Comparison of ENCODE assay signal across 10 cellular contexts in the genomic region with DNA sequence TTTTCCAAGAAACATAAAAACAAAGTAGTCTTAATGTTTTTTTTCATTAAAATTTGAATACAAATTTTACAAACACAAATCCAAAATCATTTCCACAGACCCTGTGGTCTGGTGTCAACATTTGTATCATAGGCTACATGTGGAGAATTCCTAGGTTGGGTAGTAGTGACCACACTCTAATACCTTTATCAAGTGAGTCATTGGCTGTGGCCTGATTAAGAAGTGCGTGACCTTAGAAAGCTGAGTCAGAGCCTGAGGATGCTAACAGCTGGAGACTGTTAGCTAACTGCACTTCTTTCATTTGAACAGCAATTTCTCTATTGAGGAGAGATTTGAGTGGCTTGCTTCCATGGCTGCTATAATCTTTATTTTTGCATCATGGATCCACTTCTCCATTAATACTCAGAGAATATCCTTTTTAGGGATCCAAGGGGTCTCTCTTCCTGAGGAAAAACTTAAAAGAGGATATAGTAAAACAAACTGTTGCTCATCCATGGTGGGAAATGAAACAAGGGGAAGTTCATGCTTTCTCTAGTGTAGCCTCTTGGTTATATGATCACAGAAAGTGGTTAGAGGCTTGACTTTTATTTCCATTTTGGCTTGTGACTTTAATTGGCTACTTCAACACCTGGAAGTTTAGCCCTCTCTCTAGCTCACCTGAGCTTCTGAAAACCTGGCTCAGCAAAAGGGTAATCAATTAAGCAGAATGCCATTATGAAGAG.
A peak's percentile ranks its signal among the peaks of the same experiment; 100 is the strongest.
DNase-seq lines count a peak whose midpoint lies in the region; ATAC-seq and TF ChIP-seq lines count a peak whose summit lies in the region.
"Had no signal": no experiment of that assay in that cellular context is flagged by ENCODE, and none has a peak within 500 bp of the region (broad histone marks: within the 10 kb centered on the region; RNA-seq: fewer than 3 reads in every experiment).

No MANE protein-coding gene starts in this region.

- no peaks in the 10 kb centered on the region for H3K36me3 Mint-ChIP-seq in endodermal cell (ENCODE audit: low read depth)
- H3K36me3 Mint-ChIP-seq: activated naive CD8-positive, alpha-beta T cell had no signal

- RAD21 ChIA-PET in HCT116 (lab: Charles Lee; ENCODE audit: low non-redundant PET in 1 of 2, low total read pairs in 2 of 2, uncharacterized antibody in 2 of 2, unreplicated experiment in 2 of 2), result no interaction called here

- H3K27me3 ChIP-seq in HCT116 (ENCODE audit: insufficient read depth, low read length) (no peaks in the 10 kb centered on the region), PC-9 (ENCODE audit: insufficient read depth, low read depth) (no peaks in the 10 kb centered on the region), endodermal cell (ENCODE audit: control insufficient read depth, insufficient read depth, low read length, poor library complexity, severe bottlenecking) (no peaks in the 10 kb centered on the region), trophoblast cell (ENCODE audit: insufficient read depth, low read length) (no peaks in the 10 kb centered on the region), prostate gland (replicated peaks; ENCODE audit: insufficient read depth) (no peaks in the 10 kb centered on the region)
- H3K27me3 ChIP-seq: testis had no signal

- H3K9ac ChIP-seq in HCT116 (ENCODE audit: low read length) (no peak overlapping the region), endodermal cell (ENCODE audit: extremely low read depth, low read length, poor library complexity, severe bottlenecking) (no peak overlapping the region), trophoblast cell (ENCODE audit: low read length) (no peak overlapping the region)

- no peak overlapping the region for H4K91ac ChIP-seq in trophoblast cell (ENCODE audit: low read depth, low read length)

- peak overlapping the region; percentile 22 for H3K27ac Mint-ChIP-seq in endodermal cell
- H3K27ac Mint-ChIP-seq: activated naive CD8-positive, alpha-beta T cell; T-helper 17 cell had no signal

- no peak overlapping the region for H4K12ac ChIP-seq in trophoblast cell (ENCODE audit: low read depth, low read length)

- no peaks in the 10 kb centered on the region for H4K20me1 ChIP-seq in HCT116 (ENCODE audit: insufficient read depth)
- H4K20me1 ChIP-seq in PC-9 (ENCODE audit: insufficient read depth), result no peaks in the 10 kb centered on the region

- H3K9me3 ChIP-seq in HCT116 (ENCODE audit: control insufficient read depth in 1 of 2, insufficient read depth in 1 of 2, low read depth in 1 of 2, low read length in 2 of 2) (no peaks in the 10 kb centered on the region), PC-9 (ENCODE audit: insufficient read depth, low read depth) (no peaks in the 10 kb centered on the region), endodermal cell (ENCODE audit: control insufficient read depth, low read length) (no peaks in the 10 kb centered on the region), trophoblast cell (ENCODE audit: insufficient read depth, low read depth, low read length) (no peaks in the 10 kb centered on the region), prostate gland (no peaks in the 10 kb centered on the region)
- H3K9me3 ChIP-seq: testis had no signal

- BruUV-seq in HCT116 (replicated peaks; lab: Mats Ljungman, UMichigan), result no TSS peak
- no TSS peak for BruUV-seq in PC-9 (replicated peaks; lab: Mats Ljungman, UMichigan)

- no peak overlapping the region for H2AK5ac ChIP-seq in trophoblast cell (ENCODE audit: low read length)

- no peak overlapping the region for H2BK5ac ChIP-seq in trophoblast cell (ENCODE audit: low read depth, low read length, poor library complexity)

- TF ChIP-seq RAD21 in HCT116 (IDR thresholded peaks at IDR 0.05; ENCODE audit: low read depth), result no peak

- H3K27ac ChIP-seq in HCT116 (ENCODE audit: low read depth, low read length) (no peak overlapping the region), PC-9 (no peak overlapping the region), endodermal cell (ENCODE audit: low read depth, low read length) (no peak overlapping the region), trophoblast cell (ENCODE audit: low read depth, low read length) (no peak overlapping the region), prostate gland (no peak overlapping the region)
- H3K27ac ChIP-seq: testis had no signal

- no peaks in the 10 kb centered on the region for H3K27me3 Mint-ChIP-seq in endodermal cell (ENCODE audit: insufficient read depth)
- H3K27me3 Mint-ChIP-seq: activated naive CD8-positive, alpha-beta T cell; T-helper 17 cell had no signal

- H3K4me1 Mint-ChIP-seq in endodermal cell, result peaks cover 7% of the 10 kb centered on the region
- H3K4me1 Mint-ChIP-seq: T-helper 17 cell had no signal

- H3K9me3 Mint-ChIP-seq in endodermal cell, result no peaks in the 10 kb centered on the region

- no peaks in the 10 kb centered on the region for H3K36me3 ChIP-seq in HCT116 (ENCODE audit: control insufficient read depth in 1 of 2, insufficient read depth in 2 of 2, low read length in 2 of 2)
- H3K36me3 ChIP-seq in PC-9 (ENCODE audit: low read depth), result no peaks in the 10 kb centered on the region
- H3K36me3 ChIP-seq in endodermal cell (ENCODE audit: control insufficient read depth, insufficient read depth, low read length), result no peaks in the 10 kb centered on the region
- H3K36me3 ChIP-seq in trophoblast cell (ENCODE audit: control insufficient read depth in 1 of 2, insufficient read depth in 2 of 2, low read length in 2 of 2), result no peaks in the 10 kb centered on the region
- H3K36me3 ChIP-seq in prostate gland, result no peaks in the 10 kb centered on the region

- TF ChIP-seq POLR2A in HCT116 (IDR thresholded peaks at IDR 0.05; ENCODE audit: borderline replicate concordance, extremely low read depth, insufficient read depth, insufficient read length) (no peak), prostate gland (IDR thresholded peaks at IDR 0.05) (no peak)

- H3K4me3 ChIP-seq in HCT116 (replicated peaks in 1 of 2; ENCODE audit: low read depth in 1 of 2, low read length in 2 of 2), result no peak overlapping the region
- no peak overlapping the region for H3K4me3 ChIP-seq in PC-9
- H3K4me3 ChIP-seq in endodermal cell (ENCODE audit: low read length), result no peak overlapping the region
- H3K4me3 ChIP-seq in trophoblast cell (ENCODE audit: low read depth, low read length), result no peak overlapping the region
- H3K4me3 ChIP-seq in prostate gland, result no peak overlapping the region
- H3K4me3 ChIP-seq: testis had no signal

- no peak overlapping the region for H2BK120ac ChIP-seq in trophoblast cell (ENCODE audit: insufficient read depth, low read length, poor library complexity)

- H2AFZ ChIP-seq in HCT116 (ENCODE audit: low read depth, low read length, poor library complexity, severe bottlenecking) (peak overlapping the region; percentile 18), PC-9 (no peak overlapping the region), trophoblast cell (ENCODE audit: insufficient read depth, low read length, poor library complexity) (no peak overlapping the region)

- H4K8ac ChIP-seq in trophoblast cell (ENCODE audit: low read depth, low read length), result no peak overlapping the region

- no peak overlapping the region for H3K4me3 Mint-ChIP-seq in endodermal cell
- H3K4me3 Mint-ChIP-seq: activated naive CD8-positive, alpha-beta T cell; T-helper 17 cell had no signal

- peak overlapping the region; percentile 47 for H3K4me2 ChIP-seq in HCT116 (ENCODE audit: low read length)
- H3K4me2 ChIP-seq in PC-9, result no peak overlapping the region
- H3K4me2 ChIP-seq in trophoblast cell (ENCODE audit: low read length), result no peak overlapping the region

- DNase-seq in HCT116 (ENCODE audit: low read depth, low spot score) (peak; percentile 75), PC-9 (peak; percentile 37 to 69), endodermal cell (peak; percentile 57), trophoblast cell (peak; percentile 33 to 35), prostate gland (ENCODE audit: low spot score) (no peak), hippocampal formation (lab: John Stamatoyannopoulos, UW) (no peak), mucosa of gallbladder (ENCODE audit: low spot score) (no peak)
- DNase-seq: T-helper 17 cell, testis had no signal

- H3K9me2 ChIP-seq in HCT116 (ENCODE audit: insufficient read depth), result no peaks in the 10 kb centered on the region
- H3K9me2 ChIP-seq in PC-9 (ENCODE audit: insufficient read depth), result no peaks in the 10 kb centered on the region

- H3K18ac ChIP-seq in trophoblast cell (ENCODE audit: low read length), result no peak overlapping the region

- H3K4ac ChIP-seq in trophoblast cell (ENCODE audit: low read depth, low read length), result no peak overlapping the region

- no peak overlapping the region for H3K23ac ChIP-seq in trophoblast cell (ENCODE audit: low read length)

- no peaks in the 10 kb centered on the region for H3F3A ChIP-seq in PC-9 (ENCODE audit: insufficient read depth, low read depth)

- 33 to 50% methylated on average over 1 of the region's 1 CpG for WGBS in endodermal cell (ENCODE audit: insufficient coverage in 1 of 2, insufficient read length in 1 of 2), 2 experiments
- no CpG with 5 or more reads among the region's 1 CpG for WGBS in trophoblast cell (ENCODE audit: extremely low coverage, insufficient coverage, insufficient read length)
- WGBS in prostate gland, result 86% methylated on average over 1 of the region's 1 CpG

- H3K4me1 ChIP-seq in HCT116 (ENCODE audit: control insufficient read depth in 1 of 2, insufficient read depth in 2 of 2, low read length in 2 of 2), result peaks cover 11 to 15% of the 10 kb centered on the region in 2 experiments
- no peaks in the 10 kb centered on the region for H3K4me1 ChIP-seq in PC-9 (replicated peaks; ENCODE audit: insufficient read depth)
- peaks cover 14% of the 10 kb centered on the region for H3K4me1 ChIP-seq in endodermal cell (ENCODE audit: control insufficient read depth, insufficient read depth, low read length)
- H3K4me1 ChIP-seq in trophoblast cell (ENCODE audit: control insufficient read depth in 1 of 2, insufficient read depth in 2 of 2, low read length in 2 of 2), result no peaks in the 10 kb centered on the region
- no peaks in the 10 kb centered on the region for H3K4me1 ChIP-seq in prostate gland (replicated peaks)
- H3K4me1 ChIP-seq: testis had no signal

- no peaks in the 10 kb centered on the region for H3K79me2 ChIP-seq in HCT116 (ENCODE audit: insufficient read depth, low read length)
- no peaks in the 10 kb centered on the region for H3K79me2 ChIP-seq in PC-9 (ENCODE audit: low read depth)
- H3K79me2 ChIP-seq in trophoblast cell (ENCODE audit: control insufficient read depth, insufficient read depth, low read length, poor library complexity), result no peaks in the 10 kb centered on the region

- CTCF ChIA-PET in HCT116 (lab: Charles Lee), result no interaction called here
- CTCF ChIA-PET in PC-9 (lab: Charles Lee), result no interaction called here

- H3K14ac ChIP-seq in trophoblast cell (ENCODE audit: low read length), result no peak overlapping the region

- intact Hi-C loops in HCT116 (cut with micrococcal nuclease) (no loop called here), PC-9 (cut with micrococcal nuclease; ENCODE audit: unreplicated experiment) (no loop called here), prostate gland (cut with DNase I) (no loop called here)

- POLR2A ChIA-PET in HCT116 (lab: Charles Lee) (no interaction called here), PC-9 (lab: Charles Lee; ENCODE audit: unreplicated experiment) (no interaction called here)

- H3K79me1 ChIP-seq in trophoblast cell (ENCODE audit: low read length), result no peaks in the 10 kb centered on the region

- TF ChIP-seq CTCF in HCT116 (IDR thresholded peaks at IDR 0.05 in 2 of 3, conservative IDR thresholded peaks at IDR 0.05 in 1 of 3; ENCODE audit: borderline replicate concordance in 1 of 3, insufficient read depth in 1 of 3, low read depth in 2 of 3, low read length in 2 of 3), result no peak
- no peak for TF ChIP-seq CTCF in PC-9 (conservative IDR thresholded peaks at IDR 0.05)
- no peak for TF ChIP-seq CTCF in endodermal cell (conservative IDR thresholded peaks at IDR 0.05)
- no peak for TF ChIP-seq CTCF in prostate gland (IDR thresholded peaks at IDR 0.05)

- H2BK12ac ChIP-seq in trophoblast cell (ENCODE audit: low read length), result no peak overlapping the region

- ATAC-seq in HCT116, result peak; percentile 99
- ATAC-seq: T-helper 17 cell had no signal

Comparison
In these comparisons a context has a peak if more than half of its experiments do, and no peak if none do; other contexts are left out.
1. DNase-seq: peak in HCT116 (single experiment), PC-9 (2 of 2), endodermal cell (single experiment) and trophoblast cell (2 of 2); none in prostate gland (single experiment), hippocampal formation (0 of 2) and mucosa of gallbladder (single experiment).